In genomic region chr16:1374418-1375297, GRCh38 we compare ENCODE assay signal across 24 cellular contexts.
"Had no signal": no experiment of that assay in that cellular context is flagged by ENCODE, and none has a peak within 500 bp of the region (broad histone marks: within the 10 kb centered on the region; RNA-seq: fewer than 3 reads in every experiment).

No MANE protein-coding gene starts in this region.

- H3K36me3 ChIP-seq: neural progenitor cell had no signal

- H3K9me3 ChIP-seq: left lung, thoracic aorta, vagina had no signal

- H3K4me3 Mint-ChIP-seq: activated B cell treated with CpG ODN at 0.5 μM for 24 hours; activated CD4-positive, alpha-beta T cell treated with anti-CD3 and anti-CD28 coated beads for 36 hours; activated naive CD4-positive, alpha-beta T cell treated with anti-CD3 and anti-CD28 coated beads for 36 hours; brain; naive thymus-derived CD8-positive, alpha-beta T cell; neural progenitor cell; stimulated activated effector memory CD8-positive, alpha-beta T cell treated with anti-CD3 and anti-CD28 coated beads, Interleukin-12 subunit alpha, Interleukin-12 subunit beta, amount 100 ng/mL, for 72 hours; T-helper 1 cell treated with Interleukin-12 subunit alpha and Interleukin-12 subunit beta and Interleukin-4 antibody, amounts not matched to agents 30 μg/mL and 1 μg/mL, for 36 hours; type B pancreatic cell had no signal

- H3K27me3 Mint-ChIP-seq: activated B cell treated with CpG ODN at 0.5 μM for 24 hours; activated CD4-positive, alpha-beta T cell treated with anti-CD3 and anti-CD28 coated beads for 36 hours; brain; naive thymus-derived CD8-positive, alpha-beta T cell had no signal

- H3K9me3 Mint-ChIP-seq: activated B cell treated with CpG ODN at 0.5 μM for 24 hours; activated naive CD4-positive, alpha-beta T cell treated with anti-CD3 and anti-CD28 coated beads for 36 hours; brain; naive thymus-derived CD8-positive, alpha-beta T cell; neural progenitor cell; stimulated activated effector memory CD8-positive, alpha-beta T cell treated with anti-CD3 and anti-CD28 coated beads, Interleukin-12 subunit alpha, Interleukin-12 subunit beta, amount 100 ng/mL, for 72 hours; T-helper 1 cell treated with Interleukin-12 subunit alpha and Interleukin-12 subunit beta and Interleukin-4 antibody, amounts not matched to agents 30 μg/mL and 1 μg/mL, for 36 hours; type B pancreatic cell had no signal

- H3K4me3 ChIP-seq: left lung, lung, neural progenitor cell, skin epidermis, thoracic aorta, vagina had no signal

- H3K27ac Mint-ChIP-seq: activated B cell treated with CpG ODN at 0.5 μM for 24 hours; activated CD4-positive, alpha-beta T cell treated with anti-CD3 and anti-CD28 coated beads for 36 hours; activated naive CD4-positive, alpha-beta T cell treated with anti-CD3 and anti-CD28 coated beads for 36 hours; brain; neural progenitor cell; progenitor cell of endocrine pancreas; stimulated activated effector memory CD8-positive, alpha-beta T cell treated with anti-CD3 and anti-CD28 coated beads, Interleukin-12 subunit alpha, Interleukin-12 subunit beta, amount 100 ng/mL, for 72 hours; T-helper 1 cell treated with Interleukin-12 subunit alpha and Interleukin-12 subunit beta and Interleukin-4 antibody, amounts not matched to agents 30 μg/mL and 1 μg/mL, for 36 hours; type B pancreatic cell had no signal

- H3K4me1 ChIP-seq: foreskin keratinocyte, neural progenitor cell had no signal

- H3K36me3 Mint-ChIP-seq: neural progenitor cell, type B pancreatic cell had no signal

- H3K27ac ChIP-seq: foreskin keratinocyte, left lung, neural progenitor cell, skin epidermis, thoracic aorta, vagina had no signal

- H3K27me3 ChIP-seq: foreskin keratinocyte, left lung, vagina had no signal

- DNase-seq: activated B cell treated with CpG ODN at 0.5 μM for 24 hours; activated CD4-positive, alpha-beta T cell treated with anti-CD3 and anti-CD28 coated beads for 36 hours; activated CD4-positive, alpha-beta T cell treated with anti-CD3 and anti-CD28 coated beads, Interleukin-2, amount 50 U/mL, for 4 hours; activated CD8-positive, alpha-beta memory T cell treated with anti-CD3 and anti-CD28 coated beads for 24 hours; activated CD8-positive, alpha-beta memory T cell treated with anti-CD3 and anti-CD28 coated beads, Interleukin-2, amount 50 U/mL, for 4 hours; activated naive CD4-positive, alpha-beta T cell treated with anti-CD3 and anti-CD28 coated beads for 36 hours; activated T-cell treated with anti-CD3 and anti-CD28 coated beads, Interleukin-2, amount 50 U/mL, for 48 hours; dermis blood vessel endothelial cell; effector CD8-positive, alpha-beta T cell; foreskin keratinocyte; left lung; naive thymus-derived CD8-positive, alpha-beta T cell; stimulated activated CD4-positive, alpha-beta T cell treated with anti-CD3 and anti-CD28 coated beads, Interleukin-2, amount 100 ng/mL, for 24 hours; T1000 had no signal
